ENCODE assay signal across 17 cellular contexts in genomic region chr6:166573456-166574216, GRCh38. TPM values are rescaled to one million over a fixed set of nuclear protein-coding genes. Genes with fewer than 3 reads are reported as not detected.
DNase-seq lines count a peak whose midpoint lies in the region; ATAC-seq and TF ChIP-seq lines count a peak whose summit lies in the region.
"Had no signal": no experiment of that assay in that cellular context is flagged by ENCODE, and none has a peak within 500 bp of the region (broad histone marks: within the 10 kb centered on the region; RNA-seq: fewer than 3 reads in every experiment).

No MANE protein-coding gene starts in this region.

- H2AFZ ChIP-seq in ACC112 (ENCODE audit: low read length, unreplicated experiment): no peak overlapping the region
- no peak overlapping the region for H2AFZ ChIP-seq in osteoblast (ENCODE audit: low read length)
- no peak overlapping the region for H2AFZ ChIP-seq in PC-3 (ENCODE audit: low read length)

- no peak overlapping the region for H3K27ac Mint-ChIP-seq in activated T-cell treated with anti-CD3 and anti-CD28 coated beads, Interleukin-2, amount 50 U/mL, for 24 hours
- H3K27ac Mint-ChIP-seq: IgD-negative memory B cell had no signal

- TF ChIP-seq CTCF in Panc1 (IDR thresholded peaks at IDR 0.05) (no peak), osteoblast (IDR thresholded peaks at IDR 0.05; ENCODE audit: extremely low read depth, low read depth, low read length) (no peak), PC-3 (conservative IDR thresholded peaks at IDR 0.05; ENCODE audit: low read depth, low read length) (no peak)

- H3K4me1 ChIP-seq in ACC112 (ENCODE audit: control insufficient read depth, insufficient read depth, low read length, unreplicated experiment): peaks cover 23% of the 10 kb centered on the region
- no peaks in the 10 kb centered on the region for H3K4me1 ChIP-seq in Panc1 (ENCODE audit: control insufficient read depth, insufficient read depth, low read length)
- peaks cover 17% of the 10 kb centered on the region; the same call in 1 of the 2 replicates for H3K4me1 ChIP-seq in iPS-20b (ENCODE audit: insufficient read depth, low read length)
- peaks cover 12% of the 10 kb centered on the region for H3K4me1 ChIP-seq in osteoblast (ENCODE audit: insufficient read depth, low read length)
- peaks cover 9% of the 10 kb centered on the region; the same call in 1 of the 2 replicates for H3K4me1 ChIP-seq in PC-3 (ENCODE audit: insufficient read depth, low read length)
- peaks cover 15% of the 10 kb centered on the region for H3K4me1 ChIP-seq in SJCRH30

- H3K4me3 ChIP-seq in ACC112 (ENCODE audit: low read depth, low read length): no peak overlapping the region
- H3K4me3 ChIP-seq in Panc1 (ENCODE audit: low read depth in 2 of 2, low read length in 2 of 2): no peak overlapping the region
- H3K4me3 ChIP-seq in iPS-20b (ENCODE audit: low read length): no peak overlapping the region
- no peak overlapping the region for H3K4me3 ChIP-seq in osteoblast (ENCODE audit: insufficient read depth, low read length)
- no peak overlapping the region for H3K4me3 ChIP-seq in PC-3 (ENCODE audit: low read length)
- H3K4me3 ChIP-seq in SJCRH30: no peak overlapping the region

- no peaks in the 10 kb centered on the region for H3K27me3 Mint-ChIP-seq in activated T-cell treated with anti-CD3 and anti-CD28 coated beads, Interleukin-2, amount 50 U/mL, for 24 hours
- H3K27me3 Mint-ChIP-seq: IgD-negative memory B cell had no signal

- no peaks in the 10 kb centered on the region for H3K4me1 Mint-ChIP-seq in activated T-cell treated with anti-CD3 and anti-CD28 coated beads, Interleukin-2, amount 50 U/mL, for 24 hours (ENCODE audit: low read depth)
- H3K4me1 Mint-ChIP-seq: IgD-negative memory B cell had no signal

- H3K4me2 ChIP-seq in osteoblast (ENCODE audit: insufficient read depth, low read length): no peak overlapping the region
- H3K4me2 ChIP-seq in PC-3 (ENCODE audit: low read length): no peak overlapping the region

- H3K36me3 ChIP-seq in ACC112 (ENCODE audit: insufficient read depth, low read length) (peaks cover 7% of the 10 kb centered on the region), Panc1 (ENCODE audit: control insufficient read depth, insufficient read depth, low read length) (no peaks in the 10 kb centered on the region), iPS-20b (ENCODE audit: insufficient read depth, low read depth, low read length) (no peaks in the 10 kb centered on the region), osteoblast (ENCODE audit: insufficient read depth, low read length) (no peaks in the 10 kb centered on the region), PC-3 (ENCODE audit: low read depth, low read length) (no peaks in the 10 kb centered on the region), SJCRH30 (no peaks in the 10 kb centered on the region)

- H3K79me2 ChIP-seq in ACC112 (ENCODE audit: control insufficient read depth, insufficient read depth, low read length, unreplicated experiment): peaks cover 54% of the 10 kb centered on the region
- peaks cover 45% of the 10 kb centered on the region for H3K79me2 ChIP-seq in osteoblast (ENCODE audit: insufficient read depth, low read length)
- H3K79me2 ChIP-seq in PC-3 (ENCODE audit: low read length): no peaks in the 10 kb centered on the region

- H3K9me2 ChIP-seq in PC-3 (replicated peaks; ENCODE audit: low read length): no peaks in the 10 kb centered on the region

- no peak for DNase-seq in Panc1 (ENCODE audit: low read depth, low spot score)
- DNase-seq in osteoblast (ENCODE audit: insufficient read length, low spot score, missing footprints): no peak
- no peak for DNase-seq in PC-3
- no peak for DNase-seq in SJCRH30
- no peak for DNase-seq in activated T-cell treated with anti-CD3 and anti-CD28 coated beads, Interleukin-2, amount 50 U/mL, for 24 hours
- DNase-seq: COR-L47, DMS153, HCEC 1CT, NCI-H1105 treated with DMSO at 0.1 percent for 48 hours, NCI-H1930, NCI-H446 treated with DMSO at 0.1 percent for 48 hours, NCI-H748 treated with DMSO at 0.1 percent for 48 hours had no signal

- in situ Hi-C loops in Panc1 (cut with HindIII; ENCODE audit: low pct_unique_long_range_greater_than_20kb, low sequenced_read_pairs): no loop called here

- peak overlapping the region; percentile 16; the same call in 1 of the 2 replicates for H3K9ac ChIP-seq in iPS-20b (ENCODE audit: low read depth, low read length)
- H3K9ac ChIP-seq in PC-3 (ENCODE audit: low read length): no peak overlapping the region

- no peaks in the 10 kb centered on the region for H3F3A ChIP-seq in PC-3 (ENCODE audit: low read length, unreplicated experiment)

- no peaks in the 10 kb centered on the region for H4K20me1 ChIP-seq in osteoblast (ENCODE audit: insufficient read depth, low read length)
- H4K20me1 ChIP-seq in PC-3 (ENCODE audit: low read length): no peaks in the 10 kb centered on the region

- no peaks in the 10 kb centered on the region for H3K27me3 ChIP-seq in ACC112 (ENCODE audit: insufficient read depth, low read length)
- no peaks in the 10 kb centered on the region for H3K27me3 ChIP-seq in Panc1 (ENCODE audit: control insufficient read depth, insufficient read depth, low read length)
- no peaks in the 10 kb centered on the region for H3K27me3 ChIP-seq in iPS-20b (ENCODE audit: insufficient read depth, low read length)
- H3K27me3 ChIP-seq in osteoblast (ENCODE audit: insufficient read depth, low read length): no peaks in the 10 kb centered on the region
- no peaks in the 10 kb centered on the region for H3K27me3 ChIP-seq in PC-3 (ENCODE audit: low read length)
- no peaks in the 10 kb centered on the region for H3K27me3 ChIP-seq in SJCRH30

- H3K9me3 ChIP-seq in Panc1 (ENCODE audit: control insufficient read depth, insufficient read depth, low read depth, low read length): no peaks in the 10 kb centered on the region
- H3K9me3 ChIP-seq in iPS-20b (ENCODE audit: insufficient read depth, low read depth, low read length): peaks cover 10% of the 10 kb centered on the region; the same call in 1 of the 2 replicates
- no peaks in the 10 kb centered on the region for H3K9me3 ChIP-seq in osteoblast (ENCODE audit: low read depth, low read length)
- no peaks in the 10 kb centered on the region for H3K9me3 ChIP-seq in PC-3 (ENCODE audit: low read length)
- peaks cover 2% of the 10 kb centered on the region; the same call in 1 of the 2 replicates for H3K9me3 ChIP-seq in SJCRH30 (replicated peaks)

- H3K9me3 Mint-ChIP-seq in activated T-cell treated with anti-CD3 and anti-CD28 coated beads, Interleukin-2, amount 50 U/mL, for 24 hours: peaks cover 8% of the 10 kb centered on the region

- POLR2A ChIA-PET in Panc1 (lab: Charles Lee) (no interaction called here), PC-3 (lab: Charles Lee; ENCODE audit: unreplicated experiment) (no interaction called here)

- ATAC-seq in Panc1 (peak; percentile 39; the same call in 1 of the 2 replicates), PC-3 (no peak), GM21423 (IDR thresholded peaks at IDR 0.05; ENCODE audit: unreplicated experiment) (no peak)

- CTCF ChIA-PET in Panc1 (lab: Charles Lee) (interaction anchor here (0.6 kb wide), 1 partner anchor 69 kb away, joined by 3 read pairs; no protein-coding TSS in a partner anchor), PC-3 (lab: Charles Lee) (no interaction called here)

- BruUV-seq in Panc1 (replicated peaks; lab: Mats Ljungman, UMichigan) (no TSS peak), PC-3 (replicated peaks; lab: Mats Ljungman, UMichigan) (no TSS peak)

- no peak overlapping the region for H3K4me3 Mint-ChIP-seq in activated T-cell treated with anti-CD3 and anti-CD28 coated beads, Interleukin-2, amount 50 U/mL, for 24 hours
- H3K4me3 Mint-ChIP-seq: CD14-positive monocyte, IgD-negative memory B cell had no signal

- no peaks in the 10 kb centered on the region for H3K36me3 Mint-ChIP-seq in activated T-cell treated with anti-CD3 and anti-CD28 coated beads, Interleukin-2, amount 50 U/mL, for 24 hours (ENCODE audit: low read depth)
- H3K36me3 Mint-ChIP-seq: CD14-positive monocyte had no signal

- intact Hi-C loops in Panc1 (cut with micrococcal nuclease; ENCODE audit: unreplicated experiment) (no loop called here), PC-3 (cut with micrococcal nuclease) (loop anchor here (2.0 to 5.0 kb wide), 3 partner anchors 17 to 53 kb away; partner anchors contain the start of gene RPS6KA2)

- peak overlapping the region; percentile 87; the same call in 1 of the 2 replicates for H3K27ac ChIP-seq in ACC112 (ENCODE audit: low read depth, low read length)
- H3K27ac ChIP-seq in Panc1 (ENCODE audit: low read length): no peak overlapping the region
- H3K27ac ChIP-seq in iPS-20b (ENCODE audit: low read length): no peak overlapping the region
- H3K27ac ChIP-seq in osteoblast (ENCODE audit: low read depth, low read length): peak overlapping the region; percentile 84
- H3K27ac ChIP-seq in PC-3 (ENCODE audit: low read length): no peak overlapping the region
- no peak overlapping the region for H3K27ac ChIP-seq in SJCRH30

RNA-seq across cellular contexts. Expression of gene RAMACL, which starts 12.8 kb away (rescaled TPM):
- total RNA-seq in Panc1 (2021; ENCODE audit: unreplicated experiment): 0.13 TPM
- polyA plus RNA-seq in Panc1 (2012; ENCODE audit: insufficient read length): not detected
- total RNA-seq in osteoblast: 3.3 and 4.1 TPM in 2 replicates
- total RNA-seq in PC-3 (2014; rRNA removed): 0.26 and 0.92 TPM in 2 replicates
- total RNA-seq in SJCRH30 (2014; rRNA removed; shearing (Covaris generic)): 0.12 and 0.15 TPM in 2 replicates

RNA-seq across cellular contexts. Expression of gene RPS6KA2, which starts 53.4 kb away (rescaled TPM):
- total RNA-seq in Panc1 (2021; ENCODE audit: unreplicated experiment): 4.1 TPM
- polyA plus RNA-seq in Panc1 (2012; ENCODE audit: insufficient read length): 4.6 TPM
- total RNA-seq in osteoblast: 112 and 113 TPM in 2 replicates
- total RNA-seq in PC-3 (2014; rRNA removed): 5.1 and 7.9 TPM in 2 replicates
- total RNA-seq in SJCRH30 (2014; rRNA removed; shearing (Covaris generic)): 4.2 and 6.3 TPM in 2 replicates

Comparison
In these comparisons a context has a peak if more than half of its experiments do, and no peak if none do; other contexts are left out.
1. H3K27ac ChIP-seq: peak in ACC112 (single experiment) and osteoblast (single experiment); none in Panc1 (single experiment), iPS-20b (single experiment), PC-3 (single experiment) and SJCRH30 (single experiment).
2. RNA of gene RPS6KA2, which starts 53.4 kb away (total RNA-seq): 112 to 113 TPM in osteoblast; 5.1 to 7.9 TPM in PC-3, 4.2 to 6.3 TPM in SJCRH30 and 4.1 TPM in Panc1 (single experiment); every median in the first group is over 10 times any median in the second.